ENCODE assay signal across 28 cellular contexts in the genomic region with DNA sequence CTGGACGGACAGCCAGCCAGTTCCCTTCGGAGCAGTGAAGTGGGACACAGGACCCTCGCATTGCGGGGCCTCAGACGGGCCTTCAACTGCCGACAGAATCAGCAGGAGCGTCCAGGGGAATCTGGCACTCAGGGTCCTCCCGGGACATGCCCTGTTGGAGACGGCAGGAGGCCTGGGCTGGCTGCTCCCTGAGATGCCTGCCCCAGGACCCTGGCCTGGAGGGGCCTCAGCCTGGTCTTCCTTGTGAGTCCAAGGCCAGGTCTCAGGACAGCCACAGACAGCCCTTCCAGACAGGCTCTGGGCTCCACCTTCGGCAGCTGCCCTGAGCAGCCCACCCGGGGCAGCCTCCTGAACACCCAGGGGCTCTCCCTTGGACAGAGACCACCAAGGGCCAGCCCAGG. TPM values are rescaled to one million over a fixed set of nuclear protein-coding genes. Genes with fewer than 3 reads are reported as not detected.
"Had no signal": no experiment of that assay in that cellular context is flagged by ENCODE, and none has a peak within 500 bp of the region (broad histone marks: within the 10 kb centered on the region; RNA-seq: fewer than 3 reads in every experiment).

No MANE protein-coding gene starts in this region.

- H3K27ac Mint-ChIP-seq: activated B cell treated with CpG ODN at 0.5 μM for 24 hours; activated CD8-positive, alpha-beta T cell treated with anti-CD3 and anti-CD28 coated beads for 36 hours; activated naive CD4-positive, alpha-beta T cell treated with anti-CD3 and anti-CD28 coated beads, Interleukin-2, amount 50 U/mL, for 72 hours; natural killer cell; progenitor cell of endocrine pancreas had no signal

- H3K4me3 Mint-ChIP-seq: activated B cell treated with CpG ODN at 0.5 μM for 24 hours; activated CD8-positive, alpha-beta T cell treated with anti-CD3 and anti-CD28 coated beads for 36 hours; brain; natural killer cell had no signal

- H3K27me3 Mint-ChIP-seq: activated B cell treated with CpG ODN at 0.5 μM for 24 hours; activated CD8-positive, alpha-beta T cell treated with anti-CD3 and anti-CD28 coated beads for 36 hours; brain; progenitor cell of endocrine pancreas had no signal

- H3K4me1 Mint-ChIP-seq: brain, natural killer cell had no signal

- H3K4me1 ChIP-seq: gastroesophageal sphincter, upper lobe of left lung had no signal

- DNase-seq: activated B cell treated with CpG ODN at 0.5 μM for 24 hours; activated CD4-positive, alpha-beta T cell treated with anti-CD3 and anti-CD28 coated beads for 48 hours; activated CD8-positive, alpha-beta T cell treated with anti-CD3 and anti-CD28 coated beads for 36 hours; activated effector memory CD4-positive, alpha-beta T cell treated with anti-CD3 and anti-CD28 coated beads, Interleukin-2, amount 50 U/mL, for 16 hours; activated T-cell treated with anti-CD3 and anti-CD28 coated beads, Interleukin-2, amount 50 U/mL, for 48 hours; cerebellar nuclear complex; dermis blood vessel endothelial cell; heart right ventricle; left cardiac atrium; natural killer cell; nucleus accumbens; small intestine; stimulated activated CD4-positive, alpha-beta T cell treated with anti-CD3 and anti-CD28 coated beads, Interleukin-4, amount 100 ng/mL, for 24 hours; stimulated activated CD8-positive, alpha-beta memory T cell treated with anti-CD3 and anti-CD28 coated beads, Interleukin-4, amount 100 ng/mL, for 48 hours; stimulated activated naive CD8-positive, alpha-beta T cell treated with anti-CD3 and anti-CD28 coated beads, Interleukin-15, Interleukin-2, amounts not matched to agents 100 U/mL and 50 U/mL, for 24 hours; SW 1271 had no signal

- H3K9me3 ChIP-seq: gastroesophageal sphincter, heart right ventricle, mucosa of descending colon, upper lobe of left lung had no signal

- H3K27ac ChIP-seq: gastroesophageal sphincter, upper lobe of left lung had no signal

- H3K36me3 Mint-ChIP-seq: natural killer cell had no signal

- FAIRE-seq: small intestine, TTC549 had no signal

- H3K9me3 Mint-ChIP-seq: activated B cell treated with CpG ODN at 0.5 μM for 24 hours; activated CD8-positive, alpha-beta T cell treated with anti-CD3 and anti-CD28 coated beads for 36 hours; activated naive CD4-positive, alpha-beta T cell treated with anti-CD3 and anti-CD28 coated beads, Interleukin-2, amount 50 U/mL, for 72 hours; brain; natural killer cell had no signal

- H3K4me3 ChIP-seq: gastroesophageal sphincter, heart right ventricle, mucosa of descending colon, upper lobe of left lung had no signal

- H3K27me3 ChIP-seq: gastroesophageal sphincter, heart right ventricle, upper lobe of left lung had no signal

- ATAC-seq: activated CD8-positive, alpha-beta T cell treated with anti-CD3 and anti-CD28 coated beads for 36 hours; activated naive CD4-positive, alpha-beta T cell treated with anti-CD3 and anti-CD28 coated beads, Interleukin-2, amount 50 U/mL, for 72 hours; gastroesophageal sphincter; mucosa of descending colon; natural killer cell; stimulated activated naive CD8-positive, alpha-beta T cell treated with anti-CD3 and anti-CD28 coated beads, Interleukin-15, Interleukin-2, amounts not matched to agents 100 U/mL and 50 U/mL, for 24 hours had no signal

RNA-seq across cellular contexts. Expression of gene SRMS, which starts 41.1 kb away (rescaled TPM):
- total RNA-seq: activated CD8-positive, alpha-beta T cell treated with anti-CD3 and anti-CD28 coated beads for 36 hours; activated naive CD4-positive, alpha-beta T cell treated with anti-CD3 and anti-CD28 coated beads, Interleukin-2, amount 50 U/mL, for 72 hours; dermis blood vessel endothelial cell; epithelial cell of proximal tubule; gastroesophageal sphincter; heart right ventricle; left cardiac atrium; lung microvascular endothelial cell; progenitor cell of endocrine pancreas; right cardiac atrium; T-helper 2 cell treated with Interferon-gamma antibody and Interleukin-4, amounts not matched to agents 100 ng/mL and 5 ng/mL, for 36 hours; temporal lobe; upper lobe of left lung had no signal
- polyA plus RNA-seq: heart right ventricle, right cardiac atrium, small intestine had no signal

RNA-seq across cellular contexts. Expression of gene PTK6, which starts 51.5 kb away (rescaled TPM):
- total RNA-seq: epithelial cell of proximal tubule, lung microvascular endothelial cell, temporal lobe had no signal
